ENCODE assay signal across 22 cellular contexts in the genomic region with DNA sequence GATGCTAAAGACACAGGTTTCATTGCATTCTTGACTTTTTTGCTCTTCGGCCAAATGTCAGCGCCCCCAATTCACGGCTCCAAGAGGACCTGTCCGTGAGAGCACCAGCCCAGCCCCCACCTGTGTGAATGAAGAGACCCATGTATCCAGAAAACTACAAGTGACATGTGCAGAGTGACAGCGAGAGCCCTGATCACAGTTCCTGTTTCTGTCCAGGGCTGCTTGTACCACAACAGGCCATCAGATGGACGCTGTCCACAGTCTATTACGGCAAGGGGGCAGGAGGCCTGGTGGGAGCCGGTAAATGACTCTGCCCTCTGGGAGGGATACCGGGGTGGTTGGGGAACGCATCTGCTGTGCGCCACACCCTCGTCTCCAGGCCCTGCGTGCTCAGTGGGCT.
"Had no signal": no experiment of that assay in that cellular context is flagged by ENCODE, and none has a peak within 500 bp of the region (broad histone marks: within the 10 kb centered on the region; RNA-seq: fewer than 3 reads in every experiment).

No MANE protein-coding gene starts in this region.

- ATAC-seq: activated CD8-positive, alpha-beta T cell treated with anti-CD3 and anti-CD28 coated beads for 36 hours; activated naive CD8-positive, alpha-beta T cell treated with anti-CD3 and anti-CD28 coated beads, Interleukin-2, amount 50 U/mL, for 24 hours; activated T-cell treated with anti-CD3 and anti-CD28 coated beads, Interleukin-2, amount 50 U/mL, for 4 hours; esophagus mucosa; foreskin keratinocyte; heart right ventricle; natural killer cell had no signal

- H3K4me3 Mint-ChIP-seq: activated CD8-positive, alpha-beta T cell treated with anti-CD3 and anti-CD28 coated beads for 36 hours; activated naive CD4-positive, alpha-beta T cell treated with anti-CD3 and anti-CD28 coated beads, Interleukin-2, amount 50 U/mL, for 24 hours; activated naive CD8-positive, alpha-beta T cell treated with anti-CD3 and anti-CD28 coated beads, Interleukin-2, amount 50 U/mL, for 24 hours; activated T-cell treated with anti-CD3 and anti-CD28 coated beads, Interleukin-2, amount 50 U/mL, for 4 hours; endodermal cell; natural killer cell; WTC11 had no signal

- H3K9me3 ChIP-seq: ovary, prostate gland, right atrium auricular region, suprapubic skin, tibial nerve had no signal

- H3K36me3 ChIP-seq: heart right ventricle, ovary, prostate gland, right atrium auricular region, spleen, suprapubic skin, tibial nerve had no signal

- H3K27me3 ChIP-seq: foreskin keratinocyte, heart right ventricle, ovary, right atrium auricular region, spleen, suprapubic skin, tibial nerve had no signal

- H3K27ac Mint-ChIP-seq: activated CD8-positive, alpha-beta T cell treated with anti-CD3 and anti-CD28 coated beads for 36 hours; activated naive CD4-positive, alpha-beta T cell treated with anti-CD3 and anti-CD28 coated beads, Interleukin-2, amount 50 U/mL, for 24 hours; activated naive CD8-positive, alpha-beta T cell treated with anti-CD3 and anti-CD28 coated beads, Interleukin-2, amount 50 U/mL, for 24 hours; activated T-helper 2 cell treated with anti-CD3 and anti-CD28 coated beads, Interferon-gamma antibody, Interleukin-2, Interleukin-4, amounts not matched to agents 10 μg/mL and 5 μg/mL and 100 μg/mL, durations not matched to agents 14 hours and 24 hours and 36 hours; endodermal cell; WTC11 had no signal

- DNase-seq: activated CD4-positive, alpha-beta T cell treated with anti-CD3 and anti-CD28 coated beads, Interleukin-2, amount 50 U/mL, for 1 hour; activated CD8-positive, alpha-beta T cell treated with anti-CD3 and anti-CD28 coated beads for 36 hours; activated naive CD8-positive, alpha-beta T cell treated with anti-CD3 and anti-CD28 coated beads, Interleukin-2, amount 50 U/mL, for 24 hours; activated T-cell treated with anti-CD3 and anti-CD28 coated beads, Interleukin-2, amount 50 U/mL, for 4 hours; amygdala; central memory CD4-positive, alpha-beta T cell; endodermal cell; foreskin keratinocyte; heart right ventricle; natural killer cell; ovary; spleen; stimulated activated naive CD4-positive, alpha-beta T cell; T-helper 2 cell had no signal

- H3K9me3 Mint-ChIP-seq: activated naive CD4-positive, alpha-beta T cell treated with anti-CD3 and anti-CD28 coated beads, Interleukin-2, amount 50 U/mL, for 24 hours; activated T-cell treated with anti-CD3 and anti-CD28 coated beads, Interleukin-2, amount 50 U/mL, for 4 hours; natural killer cell had no signal

- H3K27me3 Mint-ChIP-seq: activated CD8-positive, alpha-beta T cell treated with anti-CD3 and anti-CD28 coated beads for 36 hours; activated naive CD4-positive, alpha-beta T cell treated with anti-CD3 and anti-CD28 coated beads, Interleukin-2, amount 50 U/mL, for 24 hours; activated naive CD8-positive, alpha-beta T cell treated with anti-CD3 and anti-CD28 coated beads, Interleukin-2, amount 50 U/mL, for 24 hours had no signal

- H3K4me3 ChIP-seq: heart right ventricle, ovary, prostate gland, right atrium auricular region, spleen, suprapubic skin, tibial nerve had no signal

- H3K27ac ChIP-seq: foreskin keratinocyte, heart right ventricle, ovary, prostate gland, right atrium auricular region, spleen, suprapubic skin, tibial nerve had no signal

- H3K4me1 ChIP-seq: foreskin keratinocyte, heart right ventricle, prostate gland, right atrium auricular region, suprapubic skin, tibial nerve had no signal

- H3K36me3 Mint-ChIP-seq: activated naive CD4-positive, alpha-beta T cell treated with anti-CD3 and anti-CD28 coated beads, Interleukin-2, amount 50 U/mL, for 24 hours had no signal

- H3K4me1 Mint-ChIP-seq: activated naive CD4-positive, alpha-beta T cell treated with anti-CD3 and anti-CD28 coated beads, Interleukin-2, amount 50 U/mL, for 24 hours; activated naive CD8-positive, alpha-beta T cell treated with anti-CD3 and anti-CD28 coated beads, Interleukin-2, amount 50 U/mL, for 24 hours had no signal
